24 cellular contexts compared by ENCODE assay signal in the genomic region with DNA sequence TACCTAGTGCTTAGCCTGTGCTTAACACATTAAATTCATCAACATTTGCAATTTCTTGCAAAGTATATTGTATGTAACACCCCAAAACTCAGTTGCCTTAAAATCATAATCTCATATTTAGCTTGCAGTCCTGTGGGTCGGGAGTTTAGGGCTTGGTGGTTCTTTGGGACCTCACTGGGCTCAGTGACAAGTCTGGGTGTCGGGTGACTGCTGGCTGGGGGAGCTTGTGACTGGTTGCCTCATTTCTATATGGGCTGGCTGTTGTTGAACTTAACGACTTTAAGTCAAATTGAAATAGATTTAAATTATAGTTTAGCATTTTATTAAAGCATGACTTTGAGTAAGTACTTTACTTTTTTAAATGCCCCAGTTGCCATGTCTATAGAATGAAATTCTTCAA.
"Had no signal": no experiment of that assay in that cellular context is flagged by ENCODE, and none has a peak within 500 bp of the region (broad histone marks: within the 10 kb centered on the region; RNA-seq: fewer than 3 reads in every experiment).

No MANE protein-coding gene starts in this region.

- H3K4me1 Mint-ChIP-seq: endodermal cell had no signal

- H3K4me3 Mint-ChIP-seq: dendritic cell treated with granulocyte-macrophage colony-stimulating factor and Interleukin-4, amounts not matched to agents 40 ng/mL and 50 ng/mL, for 4 days; effector memory CD8-positive, alpha-beta T cell; endodermal cell had no signal

- H3K27ac Mint-ChIP-seq: dendritic cell treated with granulocyte-macrophage colony-stimulating factor and Interleukin-4, amounts not matched to agents 40 ng/mL and 50 ng/mL, for 4 days; effector memory CD8-positive, alpha-beta T cell; endodermal cell had no signal

- H3K4me1 ChIP-seq: colonic mucosa, esophagus muscularis mucosa, esophagus squamous epithelium, foreskin keratinocyte, gastroesophageal sphincter had no signal

- H3K36me3 ChIP-seq: colonic mucosa, esophagus muscularis mucosa, esophagus squamous epithelium, gastrocnemius medialis, gastroesophageal sphincter, heart left ventricle, heart right ventricle had no signal

- H3K27me3 ChIP-seq: colonic mucosa, dorsolateral prefrontal cortex, esophagus muscularis mucosa, esophagus squamous epithelium, foreskin keratinocyte, gastrocnemius medialis, gastroesophageal sphincter, heart left ventricle, heart right ventricle had no signal

- H3K9me3 Mint-ChIP-seq: dendritic cell treated with granulocyte-macrophage colony-stimulating factor and Interleukin-4, amounts not matched to agents 40 ng/mL and 50 ng/mL, for 4 days; effector memory CD8-positive, alpha-beta T cell; endodermal cell had no signal

- ATAC-seq: effector memory CD8-positive, alpha-beta T cell; esophagus mucosa; foreskin keratinocyte; gastrocnemius medialis; gastroesophageal sphincter; heart left ventricle; heart right ventricle had no signal

- H3K27ac ChIP-seq: colonic mucosa, coronary artery, dorsolateral prefrontal cortex, epithelial cell of prostate, esophagus muscularis mucosa, esophagus squamous epithelium, foreskin keratinocyte, gastrocnemius medialis, gastroesophageal sphincter, heart left ventricle, heart right ventricle had no signal

- H3K4me3 ChIP-seq: colonic mucosa, coronary artery, dorsolateral prefrontal cortex, esophagus muscularis mucosa, esophagus squamous epithelium, gastrocnemius medialis, gastroesophageal sphincter, heart left ventricle, heart right ventricle had no signal

- DNase-seq: colonic mucosa; dermis blood vessel endothelial cell; dorsolateral prefrontal cortex; effector CD4-positive, alpha-beta T cell; effector CD8-positive, alpha-beta T cell; effector memory CD4-positive, alpha-beta T cell; effector memory CD8-positive, alpha-beta T cell; endodermal cell; erythroblast; esophagus squamous epithelium; foreskin fibroblast; foreskin keratinocyte; foreskin melanocyte; glutamatergic neuron; head of caudate nucleus; heart left ventricle; heart right ventricle had no signal

- H3K27me3 Mint-ChIP-seq: dendritic cell treated with granulocyte-macrophage colony-stimulating factor and Interleukin-4, amounts not matched to agents 40 ng/mL and 50 ng/mL, for 4 days; effector memory CD8-positive, alpha-beta T cell had no signal

- H3K9me3 ChIP-seq: colonic mucosa, esophagus muscularis mucosa, esophagus squamous epithelium, gastrocnemius medialis, gastroesophageal sphincter, heart left ventricle, heart right ventricle had no signal
